Comparison of ENCODE assay signal across 26 cellular contexts in the genomic region with DNA sequence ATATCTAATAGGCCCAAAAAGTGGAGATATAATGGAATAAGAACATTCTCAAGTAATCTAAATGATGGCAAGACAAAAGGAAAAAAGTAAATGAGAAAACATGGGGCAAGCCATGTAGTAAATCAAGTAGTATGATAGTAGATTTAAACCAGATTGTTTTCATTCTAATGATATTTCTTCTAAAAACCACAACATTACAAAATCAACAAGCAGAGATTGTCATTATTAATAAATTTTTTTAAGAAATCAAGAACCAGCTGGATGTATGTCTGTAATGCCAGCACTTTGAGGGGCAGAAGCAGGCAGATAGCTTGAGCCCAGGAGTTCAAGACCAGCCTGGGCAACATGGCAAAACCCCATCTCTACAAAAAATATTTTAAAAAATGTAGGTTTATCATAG.
"Had no signal": no experiment of that assay in that cellular context is flagged by ENCODE, and none has a peak within 500 bp of the region (broad histone marks: within the 10 kb centered on the region; RNA-seq: fewer than 3 reads in every experiment).

No MANE protein-coding gene starts in this region.

- H3K27me3 Mint-ChIP-seq: activated CD4-positive, alpha-beta memory T cell treated with anti-CD3 and anti-CD28 coated beads for 36 hours; activated CD4-positive, alpha-beta T cell treated with anti-CD3 and anti-CD28 coated beads for 36 hours; activated CD4-positive, alpha-beta T cell treated with anti-CD3 and anti-CD28 coated beads, Interleukin-2, amount 10 ng/mL, durations not matched to agents 24 days and 14 days; activated CD8-positive, alpha-beta memory T cell treated with anti-CD3 and anti-CD28 coated beads, Interleukin-2, amount 10 ng/mL, durations not matched to agents 7 days and 5 days; activated naive CD4-positive, alpha-beta T cell treated with anti-CD3 and anti-CD28 coated beads, Interleukin-2, amount 10 ng/mL, durations not matched to agents 7 days and 5 days; activated naive CD8-positive, alpha-beta T cell treated with anti-CD3 and anti-CD28 coated beads, Interleukin-2, amount 10 ng/mL, durations not matched to agents 7 days and 5 days had no signal

- H3K4me1 Mint-ChIP-seq: activated CD4-positive, alpha-beta T cell treated with anti-CD3 and anti-CD28 coated beads for 36 hours had no signal

- H3K27ac Mint-ChIP-seq: activated CD4-positive, alpha-beta memory T cell treated with anti-CD3 and anti-CD28 coated beads for 36 hours; activated CD4-positive, alpha-beta T cell treated with anti-CD3 and anti-CD28 coated beads for 36 hours; activated CD4-positive, alpha-beta T cell treated with anti-CD3 and anti-CD28 coated beads, Interleukin-2, amount 10 ng/mL, durations not matched to agents 24 days and 14 days; activated CD8-positive, alpha-beta memory T cell treated with anti-CD3 and anti-CD28 coated beads, Interleukin-2, amount 10 ng/mL, durations not matched to agents 7 days and 5 days; activated CD8-positive, alpha-beta T cell treated with anti-CD3 and anti-CD28 coated beads, Interleukin-2, amount 10 ng/mL, durations not matched to agents 7 days and 5 days; activated naive CD4-positive, alpha-beta T cell treated with anti-CD3 and anti-CD28 coated beads, Interleukin-2, amount 10 ng/mL, durations not matched to agents 7 days and 5 days; activated naive CD4-positive, alpha-beta T cell treated with anti-CD3 and anti-CD28 coated beads, Interleukin-2, amount 50 U/mL, for 72 hours; activated naive CD8-positive, alpha-beta T cell treated with anti-CD3 and anti-CD28 coated beads, Interleukin-2, amount 10 ng/mL, durations not matched to agents 7 days and 5 days had no signal

- H3K27ac ChIP-seq: body of pancreas had no signal

- H3K9me3 ChIP-seq: body of pancreas had no signal

- H3K4me1 ChIP-seq: body of pancreas had no signal

- ATAC-seq: activated CD4-positive, alpha-beta T cell treated with anti-CD3 and anti-CD28 coated beads for 36 hours; activated CD8-positive, alpha-beta memory T cell treated with anti-CD3 and anti-CD28 coated beads, Interleukin-2, amount 10 ng/mL, durations not matched to agents 7 days and 5 days; activated CD8-positive, alpha-beta T cell treated with anti-CD3 and anti-CD28 coated beads, Interleukin-2, amount 10 ng/mL, durations not matched to agents 7 days and 5 days; activated naive CD4-positive, alpha-beta T cell treated with anti-CD3 and anti-CD28 coated beads, Interleukin-2, amount 50 U/mL, for 72 hours; body of pancreas; esophagus mucosa had no signal

- H3K27me3 ChIP-seq: body of pancreas had no signal

- H3K4me3 ChIP-seq: body of pancreas had no signal

- DNase-seq: activated CD4-positive, alpha-beta memory T cell treated with anti-CD3 and anti-CD28 coated beads for 36 hours; activated CD4-positive, alpha-beta T cell treated with anti-CD3 and anti-CD28 coated beads for 36 hours; activated CD4-positive, alpha-beta T cell treated with anti-CD3 and anti-CD28 coated beads, Interleukin-2, amount 10 ng/mL, durations not matched to agents 24 days and 14 days; activated CD4-positive, CD25-positive, alpha-beta regulatory T cell; activated CD4-positive, CD25-positive, alpha-beta regulatory T cell treated with anti-CD3 and anti-CD28 coated beads, Interleukin-2, amount 50 U/mL, for 72 hours; activated CD8-positive, alpha-beta memory T cell treated with anti-CD3 and anti-CD28 coated beads, Interleukin-2, amount 10 ng/mL, durations not matched to agents 7 days and 5 days; activated CD8-positive, alpha-beta memory T cell treated with anti-CD3 and anti-CD28 coated beads, Interleukin-2, amount 50 U/mL, for 4 hours; activated CD8-positive, alpha-beta T cell treated with anti-CD3 and anti-CD28 coated beads, Interleukin-2, amount 10 ng/mL, durations not matched to agents 7 days and 5 days; activated gamma-delta T cell; activated naive CD4-positive, alpha-beta T cell; activated naive CD4-positive, alpha-beta T cell treated with anti-CD3 and anti-CD28 coated beads, Interleukin-2, amount 10 ng/mL, durations not matched to agents 7 days and 5 days; activated naive CD8-positive, alpha-beta T cell treated with anti-CD3 and anti-CD28 coated beads, Interleukin-2, amount 10 ng/mL, durations not matched to agents 7 days and 5 days; activated T-cell treated with anti-CD3 and anti-CD28 coated beads, Interleukin-2, amount 50 U/mL, for 1 hour; activated T-cell treated with anti-CD3 and anti-CD28 coated beads, Interleukin-2, amount 50 U/mL, for 48 hours; amygdala; aorta; body of pancreas; caudate nucleus; cortex of kidney; effector CD8-positive, alpha-beta T cell; foreskin fibroblast; head of caudate nucleus; hippocampal formation; T-helper 2 cell had no signal

- H3K4me3 Mint-ChIP-seq: activated CD4-positive, alpha-beta memory T cell treated with anti-CD3 and anti-CD28 coated beads for 36 hours; activated CD4-positive, alpha-beta T cell treated with anti-CD3 and anti-CD28 coated beads for 36 hours; activated CD4-positive, alpha-beta T cell treated with anti-CD3 and anti-CD28 coated beads, Interleukin-2, amount 10 ng/mL, durations not matched to agents 24 days and 14 days; activated CD8-positive, alpha-beta memory T cell treated with anti-CD3 and anti-CD28 coated beads, Interleukin-2, amount 10 ng/mL, durations not matched to agents 7 days and 5 days; activated CD8-positive, alpha-beta T cell treated with anti-CD3 and anti-CD28 coated beads, Interleukin-2, amount 10 ng/mL, durations not matched to agents 7 days and 5 days; activated naive CD4-positive, alpha-beta T cell treated with anti-CD3 and anti-CD28 coated beads, Interleukin-2, amount 10 ng/mL, durations not matched to agents 7 days and 5 days; activated naive CD8-positive, alpha-beta T cell treated with anti-CD3 and anti-CD28 coated beads, Interleukin-2, amount 10 ng/mL, durations not matched to agents 7 days and 5 days had no signal
